Comparison of ENCODE assay signal across 19 cellular contexts in genomic region chr3:28291577-28291976, GRCh38. TPM values are rescaled to one million over a fixed set of nuclear protein-coding genes. Genes with fewer than 3 reads are reported as not detected.
"Had no signal": no experiment of that assay in that cellular context is flagged by ENCODE, and none has a peak within 500 bp of the region (broad histone marks: within the 10 kb centered on the region; RNA-seq: fewer than 3 reads in every experiment).

No MANE protein-coding gene starts in this region.

- H3K27me3 Mint-ChIP-seq: activated CD4-positive, alpha-beta T cell treated with anti-CD3 and anti-CD28 coated beads, Interleukin-2, amount 10 ng/mL, durations not matched to agents 24 days and 14 days had no signal

- H3K4me3 Mint-ChIP-seq: activated CD4-positive, alpha-beta T cell treated with anti-CD3 and anti-CD28 coated beads, Interleukin-2, amount 10 ng/mL, durations not matched to agents 24 days and 14 days; activated naive CD4-positive, alpha-beta T cell treated with anti-CD3 and anti-CD28 coated beads for 36 hours had no signal

- DNase-seq: activated CD4-positive, alpha-beta T cell treated with anti-CD3 and anti-CD28 coated beads, Interleukin-2, amount 10 ng/mL, durations not matched to agents 24 days and 14 days; activated CD8-positive, alpha-beta memory T cell treated with anti-CD3 and anti-CD28 coated beads for 24 hours; activated CD8-positive, alpha-beta memory T cell treated with anti-CD3 and anti-CD28 coated beads, Interleukin-2, amount 50 U/mL, for 48 hours; activated naive CD4-positive, alpha-beta T cell treated with anti-CD3 and anti-CD28 coated beads for 36 hours; adrenal gland; cerebellar nuclear complex; cortex of kidney; gastrocnemius medialis; head of caudate nucleus; kidney glomerular epithelial cell; left ventricle myocardium inferior; psoas muscle; right cardiac atrium; T-helper 1 cell; T-helper 9 cell; upper lobe of left lung had no signal

- H3K27ac Mint-ChIP-seq: activated CD4-positive, alpha-beta T cell treated with anti-CD3 and anti-CD28 coated beads, Interleukin-2, amount 10 ng/mL, durations not matched to agents 24 days and 14 days; activated naive CD4-positive, alpha-beta T cell treated with anti-CD3 and anti-CD28 coated beads for 36 hours had no signal

- ATAC-seq: esophagus mucosa, gastrocnemius medialis, psoas muscle, right cardiac atrium had no signal

- H3K27me3 ChIP-seq: adrenal gland, breast epithelium, gastrocnemius medialis, upper lobe of left lung had no signal

- H3K9me3 Mint-ChIP-seq: activated CD4-positive, alpha-beta T cell treated with anti-CD3 and anti-CD28 coated beads, Interleukin-2, amount 10 ng/mL, durations not matched to agents 24 days and 14 days; activated naive CD4-positive, alpha-beta T cell treated with anti-CD3 and anti-CD28 coated beads for 36 hours had no signal

- H3K4me1 ChIP-seq: breast epithelium, gastrocnemius medialis, psoas muscle had no signal

- H3K9me3 ChIP-seq: adrenal gland, breast epithelium, gastrocnemius medialis, psoas muscle, thoracic aorta, upper lobe of left lung had no signal

- H3K27ac ChIP-seq: adrenal gland, breast epithelium, gastrocnemius medialis, left ventricle myocardium inferior, psoas muscle, thoracic aorta, upper lobe of left lung had no signal

RNA-seq across cellular contexts. Expression of gene ZCWPW2, which starts 56.9 kb away (rescaled TPM):
- total RNA-seq: activated CD4-positive, alpha-beta T cell treated with anti-CD3 and anti-CD28 coated beads, Interleukin-2, amount 10 ng/mL, durations not matched to agents 24 days and 14 days had no signal
